Comparison of ENCODE assay signal across 1 cellular context in genomic region chr16:88694221-88695087, GRCh38.
TF ChIP-seq lines count a peak whose summit lies in the region.

No MANE protein-coding gene starts in this region.

TF ChIP-seq in WTC11, 78 proteins besides CTCF, POLR2A, EP300 and RAD21:
- no peak for TF ChIP-seq ETV6 (CRISPR knock-in tag; IDR thresholded peaks at IDR 0.05)
- TF ChIP-seq SOX15 (CRISPR knock-in tag; IDR thresholded peaks at IDR 0.05), result no peak
- TF ChIP-seq PREB (CRISPR knock-in tag; IDR thresholded peaks at IDR 0.05; ENCODE audit: borderline replicate concordance), result no peak
- TF ChIP-seq TCF7 (CRISPR knock-in tag; IDR thresholded peaks at IDR 0.05; ENCODE audit: low read depth), result no peak
- TF ChIP-seq ZNF416 (CRISPR knock-in tag; IDR thresholded peaks at IDR 0.05), result no peak
